30 cellular contexts compared by ENCODE assay signal in the genomic region with DNA sequence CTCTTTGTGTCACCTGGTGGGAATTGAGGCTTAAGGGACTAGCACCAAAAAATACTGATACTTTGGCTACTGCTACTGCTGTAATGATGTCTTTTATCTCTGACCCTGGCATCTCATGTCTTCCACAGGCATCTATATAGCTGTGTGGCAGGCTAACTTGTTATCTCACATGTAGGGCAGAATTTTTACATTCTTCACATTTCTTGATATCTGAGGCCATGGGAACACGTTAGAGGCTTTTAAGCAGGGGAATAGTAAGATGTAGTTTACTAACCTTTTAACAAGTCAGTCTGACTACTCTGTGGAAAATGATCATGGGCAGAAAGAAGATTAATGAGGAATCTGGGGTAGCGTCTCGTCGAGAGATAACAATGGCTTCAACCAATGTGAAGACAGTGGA.
"Had no signal": no experiment of that assay in that cellular context is flagged by ENCODE, and none has a peak within 500 bp of the region (broad histone marks: within the 10 kb centered on the region; RNA-seq: fewer than 3 reads in every experiment).

No MANE protein-coding gene starts in this region.

- ATAC-seq: foreskin keratinocyte; gastroesophageal sphincter; heart left ventricle; left cardiac atrium; left lung; naive thymus-derived CD8-positive, alpha-beta T cell; sciatic nerve; stimulated activated naive CD8-positive, alpha-beta T cell treated with anti-CD3 and anti-CD28 coated beads, Interleukin-15, Interleukin-2, amounts not matched to agents 100 U/mL and 50 U/mL, for 24 hours had no signal

- H3K9me3 Mint-ChIP-seq: naive thymus-derived CD8-positive, alpha-beta T cell had no signal

- H3K4me3 ChIP-seq: coronary artery, esophagus muscularis mucosa, gastroesophageal sphincter, heart left ventricle, hepatocyte, left lung, right atrium auricular region, smooth muscle cell, testis, tibial artery had no signal

- H3K27ac ChIP-seq: coronary artery, esophagus muscularis mucosa, foreskin keratinocyte, gastroesophageal sphincter, heart left ventricle, hepatocyte, left lung, parathyroid adenoma, right atrium auricular region, testis, tibial artery had no signal

- H3K36me3 ChIP-seq: esophagus muscularis mucosa, gastroesophageal sphincter, heart left ventricle, left lung, right atrium auricular region, tibial artery had no signal

- H3K4me1 ChIP-seq: right atrium auricular region had no signal

- H3K27me3 ChIP-seq: esophagus muscularis mucosa, foreskin keratinocyte, gastroesophageal sphincter, heart left ventricle, hepatocyte, left lung, right atrium auricular region, testis, tibial artery had no signal

- H3K9me3 ChIP-seq: esophagus muscularis mucosa, gastroesophageal sphincter, heart left ventricle, left lung, right atrium auricular region, testis, tibial artery had no signal

- H3K27me3 Mint-ChIP-seq: naive thymus-derived CD8-positive, alpha-beta T cell; progenitor cell of endocrine pancreas; type B pancreatic cell had no signal

- FAIRE-seq: endothelial cell of umbilical vein had no signal

- H3K4me3 Mint-ChIP-seq: naive thymus-derived CD8-positive, alpha-beta T cell; nephron progenitor cell; type B pancreatic cell had no signal

- H3K27ac Mint-ChIP-seq: nephron progenitor cell, progenitor cell of endocrine pancreas, type B pancreatic cell had no signal

- DNase-seq: dermis blood vessel endothelial cell; effector memory CD4-positive, alpha-beta T cell; foreskin keratinocyte; heart left ventricle; left cardiac atrium; left lung; mesendoderm; midbrain; naive thymus-derived CD8-positive, alpha-beta T cell; nephron progenitor cell; occipital lobe; stimulated activated CD4-positive, alpha-beta T cell treated with anti-CD3 and anti-CD28 coated beads, Interleukin-12 subunit alpha, Interleukin-12 subunit beta, amount 100 ng/mL, for 4 hours; stimulated activated CD4-positive, alpha-beta T cell treated with anti-CD3 and anti-CD28 coated beads, Interleukin-1b, Interleukin-23, amount 100 ng/mL, for 48 hours; stimulated activated CD4-positive, alpha-beta T cell treated with anti-CD3 and anti-CD28 coated beads, Interleukin-4, amount 100 ng/mL, for 1 hour; stimulated activated CD8-positive, alpha-beta memory T cell treated with anti-CD3 and anti-CD28 coated beads, Interleukin-4, amount 100 ng/mL, for 48 hours; stimulated activated naive CD8-positive, alpha-beta T cell treated with anti-CD3 and anti-CD28 coated beads, Interleukin-15, Interleukin-2, amounts not matched to agents 100 U/mL and 50 U/mL, for 24 hours; substantia nigra; testis; tibial artery had no signal
